Comparison of ENCODE assay signal across 8 cellular contexts in the genomic region with DNA sequence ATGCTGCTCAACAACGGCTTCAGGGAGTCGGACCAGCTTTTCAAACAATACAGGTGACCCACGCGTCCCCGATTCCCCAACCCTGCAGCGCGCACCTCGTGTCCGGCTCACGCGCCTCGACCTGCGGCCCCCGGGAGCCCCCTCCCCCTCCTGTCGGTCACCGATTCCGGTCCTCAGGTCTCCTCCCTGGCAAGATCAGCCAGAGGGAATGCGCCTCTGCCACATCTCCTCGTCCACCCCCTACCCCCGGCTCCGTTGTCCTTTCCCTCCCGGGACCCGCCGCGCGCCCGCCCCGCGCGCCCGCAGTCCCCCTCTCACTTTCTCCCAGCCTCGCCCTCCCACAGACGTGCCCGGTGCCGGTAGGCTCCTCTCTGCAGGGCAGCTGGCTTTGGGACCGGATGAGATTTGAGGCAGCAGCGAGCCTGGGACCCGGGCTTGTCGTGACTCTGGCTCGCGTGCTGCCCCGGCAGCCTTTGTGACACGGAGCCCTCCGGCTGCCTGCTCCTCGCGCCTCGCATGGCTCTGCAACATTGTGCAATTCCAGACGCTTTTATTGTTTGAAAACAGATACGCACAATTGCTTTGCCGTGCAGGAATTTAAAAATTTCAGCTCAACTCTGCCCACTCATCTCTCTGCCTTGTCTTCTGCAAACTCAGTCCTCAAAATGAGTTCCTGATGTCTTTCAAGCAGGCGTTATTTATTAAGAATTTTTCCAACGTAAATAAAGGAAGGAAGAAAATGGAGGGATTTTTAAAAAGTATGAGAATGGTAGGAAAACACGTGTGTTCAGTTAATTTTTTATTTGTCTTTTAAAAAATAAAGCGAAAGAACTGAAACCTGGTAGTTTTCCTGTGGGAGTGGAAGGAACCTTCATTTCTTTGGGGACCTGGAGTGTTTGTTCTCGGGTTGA. TPM values are rescaled to one million over a fixed set of nuclear protein-coding genes. Genes with fewer than 3 reads are reported as not detected.
DNase-seq lines count a peak whose midpoint lies in the region; ATAC-seq and TF ChIP-seq lines count a peak whose summit lies in the region.

No MANE protein-coding gene starts in this region.

- peaks cover 29% of the 10 kb centered on the region for H3K36me3 Mint-ChIP-seq in activated T-cell treated with anti-CD3 and anti-CD28 coated beads, Interleukin-2, amount 50 U/mL, for 24 hours (ENCODE audit: low read depth)

- no peaks in the 10 kb centered on the region for H3K9me3 Mint-ChIP-seq in activated T-cell treated with anti-CD3 and anti-CD28 coated beads, Interleukin-2, amount 50 U/mL, for 24 hours
- H3K9me3 Mint-ChIP-seq in stimulated activated naive CD8-positive, alpha-beta T cell treated with anti-CD3 and anti-CD28 coated beads, Interleukin-15, amount 100 ng/mL, for 72 hours = no peaks in the 10 kb centered on the region

- TF ChIP-seq POLR2A in erythroblast (IDR thresholded peaks at IDR 0.05; ENCODE audit: low read length) = no peak

- H3K27ac Mint-ChIP-seq in activated T-cell treated with anti-CD3 and anti-CD28 coated beads, Interleukin-2, amount 50 U/mL, for 24 hours = peak overlapping the region; percentile 91
- peak overlapping the region; percentile 98 for H3K27ac Mint-ChIP-seq in stimulated activated naive CD8-positive, alpha-beta T cell treated with anti-CD3 and anti-CD28 coated beads, Interleukin-15, amount 100 ng/mL, for 72 hours

- H3K27me3 ChIP-seq in mononuclear cell (ENCODE audit: insufficient read depth, low read length) = no peaks in the 10 kb centered on the region

- H3K4me1 ChIP-seq in mononuclear cell (ENCODE audit: insufficient read depth, low read length) = peaks cover 87% of the 10 kb centered on the region

- ATAC-seq in stimulated activated naive CD8-positive, alpha-beta T cell treated with anti-CD3 and anti-CD28 coated beads, Interleukin-15, amount 100 ng/mL, for 72 hours = peak; percentile 27
- no peak for ATAC-seq in HG03280 (IDR thresholded peaks at IDR 0.05; ENCODE audit: unreplicated experiment)

- peak overlapping the region; percentile 89 for H3K4me3 Mint-ChIP-seq in activated T-cell treated with anti-CD3 and anti-CD28 coated beads, Interleukin-2, amount 50 U/mL, for 24 hours
- peak overlapping the region; percentile 96 to 97 for H3K4me3 Mint-ChIP-seq in stimulated activated naive CD8-positive, alpha-beta T cell treated with anti-CD3 and anti-CD28 coated beads, Interleukin-15, amount 100 ng/mL, for 72 hours

- DNase-seq in NCI-H82 (lab: John Stamatoyannopoulos, UW) (peak; percentile 69), NCI-H82 treated with DMSO at 0.1 percent for 48 hours (lab: John Stamatoyannopoulos, UW; ENCODE audit: unreplicated experiment) (no peak), NCI-H748 (lab: John Stamatoyannopoulos, UW; ENCODE audit: unreplicated experiment) (peak; percentile 75), erythroblast (lab: John Stamatoyannopoulos, UW) (peak; percentile 26 to 31)
- peak; percentile 78 for DNase-seq in activated T-cell treated with anti-CD3 and anti-CD28 coated beads, Interleukin-2, amount 50 U/mL, for 24 hours
- DNase-seq in stimulated activated naive CD8-positive, alpha-beta T cell treated with anti-CD3 and anti-CD28 coated beads, Interleukin-15, amount 100 ng/mL, for 72 hours = peak; percentile 61 to 70

- H3K4me3 ChIP-seq in mononuclear cell (ENCODE audit: low read length) = peak overlapping the region; percentile 68

- no peaks in the 10 kb centered on the region for H3K9me3 ChIP-seq in mononuclear cell (ENCODE audit: low read depth, low read length)

- H3K4me1 Mint-ChIP-seq in activated T-cell treated with anti-CD3 and anti-CD28 coated beads, Interleukin-2, amount 50 U/mL, for 24 hours (ENCODE audit: low read depth) = peaks cover 81% of the 10 kb centered on the region
- H3K4me1 Mint-ChIP-seq in stimulated activated naive CD8-positive, alpha-beta T cell treated with anti-CD3 and anti-CD28 coated beads, Interleukin-15, amount 100 ng/mL, for 72 hours = peaks cover 70% of the 10 kb centered on the region

- H3K27me3 Mint-ChIP-seq in activated T-cell treated with anti-CD3 and anti-CD28 coated beads, Interleukin-2, amount 50 U/mL, for 24 hours = no peaks in the 10 kb centered on the region
- H3K27me3 Mint-ChIP-seq in stimulated activated naive CD8-positive, alpha-beta T cell treated with anti-CD3 and anti-CD28 coated beads, Interleukin-15, amount 100 ng/mL, for 72 hours = no peaks in the 10 kb centered on the region

RNA-seq across cellular contexts. Expression of a gene that starts 0.7 kb away (rescaled TPM):
- total RNA-seq in mononuclear cell = 81.8 TPM
